Comparison of ENCODE assay signal across 13 cellular contexts in genomic region chr9:135909371-135909770, GRCh38. TPM values are rescaled to one million over a fixed set of nuclear protein-coding genes. Genes with fewer than 3 reads are reported as not detected.
DNase-seq lines count a peak whose midpoint lies in the region; ATAC-seq, FAIRE-seq and TF ChIP-seq lines count a peak whose summit lies in the region.
"Had no signal": no experiment of that assay in that cellular context is flagged by ENCODE, and none has a peak within 500 bp of the region (broad histone marks: within the 10 kb centered on the region; RNA-seq: fewer than 3 reads in every experiment).

No MANE protein-coding gene starts in this region.

- peaks cover 35% of the 10 kb centered on the region for H3K4me1 Mint-ChIP-seq in activated CD4-positive, alpha-beta T cell treated with anti-CD3 and anti-CD28 coated beads, Interleukin-2, amount 10 ng/mL, durations not matched to agents 24 days and 14 days
- H3K4me1 Mint-ChIP-seq in T-cell: peaks cover 38 to 55% (median 52%) of the 10 kb centered on the region in 3 donors
- H3K4me1 Mint-ChIP-seq in dendritic cell treated with granulocyte-macrophage colony-stimulating factor and Interleukin-4, amounts not matched to agents 40 ng/mL and 50 ng/mL, for 4 days (ENCODE audit: low read depth): peaks cover 61% of the 10 kb centered on the region

- H3K27ac ChIP-seq in gastrocnemius medialis: peak overlapping the region; percentile 84 to 92 (median 90)
- H3K27ac ChIP-seq: right atrium auricular region, tibial nerve had no signal

- FAIRE-seq in H54 (lab: Jason Lieb, UNC): no peak

- peaks cover 0 to 26% of the 10 kb centered on the region in 2 donors for H3K36me3 ChIP-seq in gastrocnemius medialis

- no peaks in the 10 kb centered on the region for H3K27me3 ChIP-seq in gastrocnemius medialis
- H3K27me3 ChIP-seq: right atrium auricular region, tibial nerve had no signal

- in situ Hi-C loops in gastrocnemius medialis (cut with MboI; ENCODE audit: low sequenced_read_pairs in 4 of 4): no loop called here

- CTCF ChIA-PET in T-cell (lab: Charles Lee): interaction anchor here in 1 of 2 donors (0.7 kb wide), 1 partner anchor 50 kb away, joined by 7 read pairs; no protein-coding TSS in a partner anchor

- peaks cover 64% of the 10 kb centered on the region for H3K36me3 Mint-ChIP-seq in activated CD4-positive, alpha-beta T cell treated with anti-CD3 and anti-CD28 coated beads, Interleukin-2, amount 10 ng/mL, durations not matched to agents 24 days and 14 days (ENCODE audit: low read depth)
- peaks cover 39% of the 10 kb centered on the region for H3K36me3 Mint-ChIP-seq in T-cell
- H3K36me3 Mint-ChIP-seq in dendritic cell treated with granulocyte-macrophage colony-stimulating factor and Interleukin-4, amounts not matched to agents 40 ng/mL and 50 ng/mL, for 4 days (ENCODE audit: low read depth): peaks cover 60% of the 10 kb centered on the region

- H3K4me3 Mint-ChIP-seq in activated CD4-positive, alpha-beta T cell treated with anti-CD3 and anti-CD28 coated beads, Interleukin-2, amount 10 ng/mL, durations not matched to agents 24 days and 14 days: peak overlapping the region; percentile 75
- H3K4me3 Mint-ChIP-seq in T-cell: peak overlapping the region; percentile 75 to 88 (median 82)
- H3K4me3 Mint-ChIP-seq in dendritic cell treated with granulocyte-macrophage colony-stimulating factor and Interleukin-4, amounts not matched to agents 40 ng/mL and 50 ng/mL, for 4 days: peak overlapping the region; percentile 70

- no peak for DNase-seq in activated CD4-positive, alpha-beta T cell treated with anti-CD3 and anti-CD28 coated beads, Interleukin-2, amount 10 ng/mL, durations not matched to agents 24 days and 14 days
- DNase-seq in activated CD4-positive, alpha-beta T cell treated with anti-CD3 and anti-CD28 coated beads, Interleukin-2, amount 50 U/mL, for 1 hour: no peak
- no peak for DNase-seq in T-cell
- no peak for DNase-seq in gastrocnemius medialis
- no peak for DNase-seq in H54 (ENCODE audit: insufficient read length, low spot score)
- DNase-seq: ACHN, RPMI8226 had no signal

- H3K27ac Mint-ChIP-seq in activated CD4-positive, alpha-beta T cell treated with anti-CD3 and anti-CD28 coated beads, Interleukin-2, amount 10 ng/mL, durations not matched to agents 24 days and 14 days: no peak overlapping the region
- no peak overlapping the region for H3K27ac Mint-ChIP-seq in T-cell
- H3K27ac Mint-ChIP-seq in dendritic cell treated with granulocyte-macrophage colony-stimulating factor and Interleukin-4, amounts not matched to agents 40 ng/mL and 50 ng/mL, for 4 days: peak overlapping the region; percentile 61

- H3K4me1 ChIP-seq in gastrocnemius medialis: peaks cover 30 to 34% of the 10 kb centered on the region in 2 donors

- no peaks in the 10 kb centered on the region for H3K9me3 ChIP-seq in gastrocnemius medialis

- TF ChIP-seq POLR2A in gastrocnemius medialis (IDR thresholded peaks at IDR 0.05) (no peak), H54 (IDR thresholded peaks at IDR 0.05; ENCODE audit: low read depth, low read length) (no peak)

- intact Hi-C loops in activated CD4-positive, alpha-beta T cell treated with anti-CD3 and anti-CD28 coated beads, Interleukin-2, amount 10 ng/mL, durations not matched to agents 24 days and 14 days (cut with micrococcal nuclease): no loop called here
- intact Hi-C loops in dendritic cell treated with granulocyte-macrophage colony-stimulating factor and Interleukin-4, amounts not matched to agents 40 ng/mL and 50 ng/mL, for 4 days (cut with micrococcal nuclease): no loop called here
- intact Hi-C loops in gastrocnemius medialis (cut with DNase I; ENCODE audit: low total_unique reads): loop anchor here (5.0 to 10.0 kb wide), 3 partner anchors 183 to 453 kb away; partner anchors contain the start of genes DNLZ and QSOX2

- no peak for TF ChIP-seq CTCF in gastrocnemius medialis (IDR thresholded peaks at IDR 0.05 in 4 of 5, conservative IDR thresholded peaks at IDR 0.05 in 1 of 5)

- H3K4me3 ChIP-seq in gastrocnemius medialis: no peak overlapping the region

- POLR2A ChIA-PET in T-cell (lab: Charles Lee): no interaction called here

- H3K27me3 Mint-ChIP-seq in activated CD4-positive, alpha-beta T cell treated with anti-CD3 and anti-CD28 coated beads, Interleukin-2, amount 10 ng/mL, durations not matched to agents 24 days and 14 days: no peaks in the 10 kb centered on the region
- H3K27me3 Mint-ChIP-seq in T-cell: no peaks in the 10 kb centered on the region
- no peaks in the 10 kb centered on the region for H3K27me3 Mint-ChIP-seq in dendritic cell treated with granulocyte-macrophage colony-stimulating factor and Interleukin-4, amounts not matched to agents 40 ng/mL and 50 ng/mL, for 4 days

- H3K9me3 Mint-ChIP-seq in activated CD4-positive, alpha-beta T cell treated with anti-CD3 and anti-CD28 coated beads, Interleukin-2, amount 10 ng/mL, durations not matched to agents 24 days and 14 days: peaks cover 15% of the 10 kb centered on the region
- peaks cover 0 to 11% (median 5%) of the 10 kb centered on the region in 3 donors for H3K9me3 Mint-ChIP-seq in T-cell
- no peaks in the 10 kb centered on the region for H3K9me3 Mint-ChIP-seq in dendritic cell treated with granulocyte-macrophage colony-stimulating factor and Interleukin-4, amounts not matched to agents 40 ng/mL and 50 ng/mL, for 4 days

- ATAC-seq in T-cell (replicated peaks in 1 of 4): no peak
- no peak for ATAC-seq in gastrocnemius medialis
- no peak for ATAC-seq in HG02571 (IDR thresholded peaks at IDR 0.05; ENCODE audit: unreplicated experiment)
- no peak for ATAC-seq in HG03571 (IDR thresholded peaks at IDR 0.05; ENCODE audit: unreplicated experiment)
- ATAC-seq: activated CD4-positive, CD25-positive, alpha-beta regulatory T cell treated with anti-CD3 and anti-CD28 coated beads, Interleukin-2, amount 50 U/mL, for 24 hours had no signal

RNA-seq across cellular contexts. Expression of gene CAMSAP1, which starts 2.0 kb away (rescaled TPM):
- 45.2 and 49.9 TPM in 2 replicates for total RNA-seq in activated CD4-positive, alpha-beta T cell treated with anti-CD3 and anti-CD28 coated beads, Interleukin-2, amount 10 ng/mL, durations not matched to agents 24 days and 14 days
- total RNA-seq in T-cell (10 to 100 TPM; 25.6 to 38.7 (median 35.6) TPM), gastrocnemius medialis (10 to 100 TPM; 54.8 to 94.9 (median 82.9) TPM)

RNA-seq across cellular contexts. Expression of gene UBAC1, which starts 51.8 kb away (rescaled TPM):
- 43.2 and 47.7 TPM in 2 replicates for total RNA-seq in activated CD4-positive, alpha-beta T cell treated with anti-CD3 and anti-CD28 coated beads, Interleukin-2, amount 10 ng/mL, durations not matched to agents 24 days and 14 days
- total RNA-seq in T-cell (10 to 100 TPM; 25.9 to 37.3 (median 33.6) TPM), gastrocnemius medialis (100 to 1,000 TPM; 218 to 263 (median 248) TPM)
